In genomic region chr21:31731802-31732537, GRCh38 we compare ENCODE assay signal across 8 cellular contexts. TPM values are rescaled to one million over a fixed set of nuclear protein-coding genes. Genes with fewer than 3 reads are reported as not detected.
DNase-seq lines count a peak whose midpoint lies in the region; TF ChIP-seq lines count a peak whose summit lies in the region.

TSS of gene SCAF4 (minus strand) at chr21:31732118. CDS start at chr21:31731692, 426 bp downstream.

- H3K79me1 ChIP-seq in H9 (ENCODE audit: insufficient read depth, low read depth, low read length, poor library complexity, severe bottlenecking), result no peaks in the 10 kb centered on the region

- H3K4ac ChIP-seq in H9 (ENCODE audit: low read depth, low read length), result no peak within 1 kb of the TSS

- H3K4me1 ChIP-seq in H9 (ENCODE audit: insufficient read depth, low read length) (peaks cover 3% of the 10 kb centered on the region; the same call in 1 of the 2 replicates), Loucy (ENCODE audit: insufficient read depth, low read length, poor library complexity, severe bottlenecking) (peaks cover 48% of the 10 kb centered on the region), neural progenitor cell (peaks cover 36% of the 10 kb centered on the region), stomach smooth muscle (ENCODE audit: control insufficient read depth, insufficient read depth, low read length) (peaks cover 22% of the 10 kb centered on the region)

- H3K27me3 Mint-ChIP-seq in H9 (ENCODE audit: low read depth) (peaks cover 4% of the 10 kb centered on the region), neural progenitor cell (ENCODE audit: insufficient read depth, low read depth) (peaks cover 5% of the 10 kb centered on the region)

- no peaks in the 10 kb centered on the region for H3K27me3 ChIP-seq in H9 (ENCODE audit: insufficient read depth, low read length)
- no peaks in the 10 kb centered on the region for H3K27me3 ChIP-seq in Loucy (ENCODE audit: insufficient read depth, low read length, poor library complexity, severe bottlenecking)
- no peaks in the 10 kb centered on the region for H3K27me3 ChIP-seq in neural progenitor cell
- no peaks in the 10 kb centered on the region for H3K27me3 ChIP-seq in stomach smooth muscle (ENCODE audit: control insufficient read depth in 1 of 2, insufficient read depth in 2 of 2, low read length in 2 of 2)

- H3K9me3 Mint-ChIP-seq in H9 (no peaks in the 10 kb centered on the region), neural progenitor cell (no peaks in the 10 kb centered on the region)

- H3K4me3 ChIP-seq in Loucy (ENCODE audit: low read length, poor library complexity, severe bottlenecking) (peak within 1 kb of the TSS; percentile 86), foreskin fibroblast (ENCODE audit: low read depth in 1 of 2, low read length in 2 of 2) (peak within 1 kb of the TSS; percentile 75 to 94), neural progenitor cell (peak within 1 kb of the TSS; percentile 99), stomach smooth muscle (ENCODE audit: low read length in 2 of 2) (peak within 1 kb of the TSS; percentile 74 to 83)

- H3K14ac ChIP-seq in H9 (ENCODE audit: insufficient read depth, low read length), result peak within 1 kb of the TSS; percentile 95

- H3K9ac ChIP-seq in H9 (ENCODE audit: extremely low read depth, insufficient read length, low read length) (peak within 1 kb of the TSS; percentile 87), Loucy (ENCODE audit: low read depth, low read length, poor library complexity, severe bottlenecking) (peak within 1 kb of the TSS; percentile 94), neural progenitor cell (peak within 1 kb of the TSS; percentile 91), stomach smooth muscle (ENCODE audit: low read length in 2 of 2) (peak within 1 kb of the TSS; percentile 82 to 84)

- no peaks in the 10 kb centered on the region for H3K36me3 ChIP-seq in Loucy (ENCODE audit: insufficient read depth, low read length)
- H3K36me3 ChIP-seq in neural progenitor cell, result peaks cover 4% of the 10 kb centered on the region
- H3K36me3 ChIP-seq in stomach smooth muscle (ENCODE audit: control insufficient read depth in 2 of 2, insufficient read depth in 2 of 2, low read length in 2 of 2), result no peaks in the 10 kb centered on the region

- H3K4me1 Mint-ChIP-seq in H9 (peaks cover 5 to 6% of the 10 kb centered on the region in 2 experiments), neural progenitor cell (peaks cover 19% of the 10 kb centered on the region)

- H2BK12ac ChIP-seq in H9 (ENCODE audit: insufficient read length, low read depth, low read length), result no peak within 1 kb of the TSS

- H2AFZ ChIP-seq in H9 (ENCODE audit: low read length), result no peak within 1 kb of the TSS
- H2AFZ ChIP-seq in Loucy (ENCODE audit: low read length), result peak within 1 kb of the TSS; percentile 73
- peak within 1 kb of the TSS; percentile 75 for H2AFZ ChIP-seq in neural progenitor cell (replicated peaks)

- no peak within 1 kb of the TSS for H2AK5ac ChIP-seq in H9 (ENCODE audit: insufficient read length, low read length)

- H4K91ac ChIP-seq in H9 (ENCODE audit: insufficient read length, low read depth, low read length), result no peak within 1 kb of the TSS

- H2BK20ac ChIP-seq in H9 (ENCODE audit: low read depth, low read length, poor library complexity, severe bottlenecking), result no peak within 1 kb of the TSS

- H3K4me2 ChIP-seq in H9 (ENCODE audit: insufficient read depth, insufficient read length, low read length) (peak within 1 kb of the TSS; percentile 96), Loucy (ENCODE audit: low read depth, low read length, poor library complexity, severe bottlenecking) (peak within 1 kb of the TSS; percentile 98), neural progenitor cell (peak within 1 kb of the TSS; percentile 95)

- DNase-seq in GDM1 (lab: John Stamatoyannopoulos, UW) (peak; percentile 87), H9 (peak; percentile 88), SHP77 (lab: John Stamatoyannopoulos, UW) (peak; percentile 68 to 86), foreskin fibroblast (peak; percentile 88 to 96), neural progenitor cell (ENCODE audit: low spot score) (peak; percentile 95)
- peak; percentile 64 for DNase-seq in activated gamma-delta T cell treated with anti-CD3 and anti-CD28 coated beads, Interleukin-2, amount 50 U/mL, for 16 hours (ENCODE audit: low read depth)

- H3F3A ChIP-seq in Loucy (ENCODE audit: low read depth) (no peaks in the 10 kb centered on the region), neural progenitor cell (ENCODE audit: low read depth) (peaks cover 34% of the 10 kb centered on the region)

- H2BK120ac ChIP-seq in H9 (ENCODE audit: low read depth, low read length, poor library complexity, severe bottlenecking), result peak within 1 kb of the TSS; percentile 12

- H4K20me1 ChIP-seq in H9 (ENCODE audit: control insufficient read depth, insufficient read depth, insufficient read length) (no peaks in the 10 kb centered on the region), Loucy (ENCODE audit: insufficient read depth, low read length, poor library complexity, severe bottlenecking) (peaks cover 46% of the 10 kb centered on the region), neural progenitor cell (ENCODE audit: low read depth) (peaks cover 42% of the 10 kb centered on the region)

- H3K79me2 ChIP-seq in H9 (ENCODE audit: insufficient read depth, low read length) (peaks cover 31% of the 10 kb centered on the region), Loucy (ENCODE audit: insufficient read depth, low read length) (peaks cover 66% of the 10 kb centered on the region), neural progenitor cell (ENCODE audit: low read depth) (peaks cover 74% of the 10 kb centered on the region)

- peaks cover 9% of the 10 kb centered on the region for H3K23me2 ChIP-seq in H9 (ENCODE audit: insufficient read length, low read depth, low read length, poor library complexity, severe bottlenecking)

- peaks cover 0 to 5% (median 4%) of the 10 kb centered on the region in 3 experiments; a peak in 4 of 7 replicates for H3K36me3 Mint-ChIP-seq in H9 (ENCODE audit: insufficient read depth in 1 of 3, low read depth in 3 of 3)
- peaks cover 5% of the 10 kb centered on the region for H3K36me3 Mint-ChIP-seq in neural progenitor cell

- peak within 1 kb of the TSS; percentile 76 for H3K27ac ChIP-seq in H9 (ENCODE audit: insufficient read length, low read depth, low read length)
- H3K27ac ChIP-seq in neural progenitor cell, result peak within 1 kb of the TSS; percentile 99
- peak within 1 kb of the TSS; percentile 87 for H3K27ac ChIP-seq in stomach smooth muscle (ENCODE audit: low read length)

- H3K4me3 Mint-ChIP-seq in H9 (peak within 1 kb of the TSS in 1 of 2 experiments; percentile 83; a peak in 3 of 5 replicates), neural progenitor cell (peak within 1 kb of the TSS; percentile 94)

- peak within 1 kb of the TSS; percentile 91 for H3K18ac ChIP-seq in H9 (ENCODE audit: insufficient read length, low read depth, low read length)

- no peak within 1 kb of the TSS for H4K8ac ChIP-seq in H9 (replicated peaks; ENCODE audit: insufficient read length, low read depth, low read length)

- H2BK5ac ChIP-seq in H9 (ENCODE audit: insufficient read length, low read length), result no peak within 1 kb of the TSS

- H3K9me3 ChIP-seq in H9 (ENCODE audit: control insufficient read depth, low read depth, low read length) (no peaks in the 10 kb centered on the region), Loucy (ENCODE audit: insufficient read depth, low read depth, low read length) (no peaks in the 10 kb centered on the region), neural progenitor cell (ENCODE audit: low read depth) (no peaks in the 10 kb centered on the region), stomach smooth muscle (ENCODE audit: control insufficient read depth in 2 of 2, low read length in 2 of 2) (no peaks in the 10 kb centered on the region)

- WGBS in H9 (ENCODE audit: extremely low coverage, insufficient read length, low lambda C conversion rate), result no CpG with 5 or more reads among the region's 105 CpGs

- no peaks in the 10 kb centered on the region for H3K9me2 ChIP-seq in Loucy (replicated peaks; ENCODE audit: low read depth, low read length)

- H3T11ph ChIP-seq in H9 (ENCODE audit: low read length), result no peak within 1 kb of the TSS

- H3K27ac Mint-ChIP-seq in H9, result peak within 1 kb of the TSS; percentile 87 to 98 (median 88); a peak in 5 of 7 replicates
- H3K27ac Mint-ChIP-seq in neural progenitor cell, result peak within 1 kb of the TSS; percentile 82

- no peak within 1 kb of the TSS for H3K23ac ChIP-seq in H9 (ENCODE audit: insufficient read length, low read depth, low read length)

- no peak within 1 kb of the TSS for H2BK15ac ChIP-seq in H9 (ENCODE audit: low read depth, low read length)

- TF ChIP-seq CTCF in H9 (conservative IDR thresholded peaks at IDR 0.05), result no peak
- TF ChIP-seq CTCF in Loucy (conservative IDR thresholded peaks at IDR 0.05; ENCODE audit: low read length), result no peak
- TF ChIP-seq CTCF in foreskin fibroblast (IDR thresholded peaks at IDR 0.05; ENCODE audit: low read depth, low read length), result no peak
- TF ChIP-seq CTCF in neural progenitor cell (IDR thresholded peaks at IDR 0.05), result no peak

- H4K5ac ChIP-seq in H9 (ENCODE audit: insufficient read length, low read depth, low read length), result peak within 1 kb of the TSS; percentile 73

- H3K56ac ChIP-seq in H9 (ENCODE audit: insufficient read length, low read depth, low read length), result no peak within 1 kb of the TSS

RNA-seq across cellular contexts. Expression of gene SCAF4, which starts in this region (rescaled TPM):
- 69.1 and 76.8 TPM in 2 replicates for total RNA-seq in H9 (2021)
- total RNA-seq in neural progenitor cell (ENCODE audit: low replicate concordance), result 27.0 and 31.9 TPM in 2 replicates

Comparison
In these comparisons a context has a peak if more than half of its experiments do, and no peak if none do; other contexts are left out.
1. Peak in every context shown above with its lines: DNase-seq, H3K4me3 ChIP-seq and H3K27ac ChIP-seq.